In the genomic region with DNA sequence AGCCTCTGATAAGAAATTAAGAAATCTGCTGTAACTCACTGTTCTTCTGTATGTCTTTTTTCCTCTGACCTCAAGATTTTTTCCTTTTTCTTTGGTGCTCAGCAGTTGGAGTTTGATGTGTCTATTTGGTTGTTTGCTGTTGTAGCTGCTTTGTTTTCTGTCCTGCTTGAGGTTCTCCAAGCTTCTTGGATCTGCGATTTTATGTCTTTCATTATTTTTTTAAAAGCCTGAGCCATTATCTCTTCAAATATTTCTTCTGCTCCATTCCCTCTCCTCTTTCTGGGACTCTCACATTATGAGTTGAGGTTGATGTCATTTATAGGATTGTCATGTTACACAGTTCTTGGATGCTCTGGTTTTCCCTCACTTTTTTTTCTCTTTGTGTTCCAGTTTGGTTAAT, we compare ENCODE assay signal across 3 cellular contexts.
TF ChIP-seq lines count a peak whose summit lies in the region.

No MANE protein-coding gene starts in this region.

TF ChIP-seq in HEK293, 187 proteins besides CTCF, POLR2A, EP300 and RAD21:
- no peak for TF ChIP-seq PRDM1 (tag by site-specific recombination; IDR thresholded peaks at IDR 0.05)
- no peak for TF ChIP-seq BCL11B (tag by site-specific recombination; IDR thresholded peaks at IDR 0.05; ENCODE audit: low read depth)
- TF ChIP-seq ZNF426 (tag by site-specific recombination; IDR thresholded peaks at IDR 0.05): no peak
- TF ChIP-seq ZNF366 (tag by site-specific recombination; conservative IDR thresholded peaks at IDR 0.05): no peak
- TF ChIP-seq ZNF558 (tag by site-specific recombination; IDR thresholded peaks at IDR 0.05): peak; percentile 99
- TF ChIP-seq HOXD13 (CRISPR knock-in tag; IDR thresholded peaks at IDR 0.05; ENCODE audit: borderline replicate concordance): no peak

TF ChIP-seq in K562, 482 proteins besides CTCF, POLR2A, EP300 and RAD21:
- TF ChIP-seq TRIM28 (IDR thresholded peaks at IDR 0.05): peak; percentile 48; the same call in 1 of the 2 replicates
- TF ChIP-seq AFF4 (CRISPR knock-in tag; IDR thresholded peaks at IDR 0.05): no peak
- TF ChIP-seq CREBBP (IDR thresholded peaks at IDR 0.05; ENCODE audit: low read depth, low read length): no peak

TF ChIP-seq in SK-N-SH, 30 proteins besides CTCF, POLR2A, EP300 and RAD21:
- TF ChIP-seq, protein P1, sequence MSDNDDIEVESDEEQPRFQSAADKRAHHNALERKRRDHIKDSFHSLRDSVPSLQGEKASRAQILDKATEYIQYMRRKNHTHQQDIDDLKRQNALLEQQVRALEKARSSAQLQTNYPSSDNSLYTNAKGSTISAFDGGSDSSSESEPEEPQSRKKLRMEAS (IDR thresholded peaks at IDR 0.05; ENCODE audit: low read depth): no peak
- TF ChIP-seq GABPA (IDR thresholded peaks at IDR 0.05; ENCODE audit: low read depth): no peak
